In the genomic region with DNA sequence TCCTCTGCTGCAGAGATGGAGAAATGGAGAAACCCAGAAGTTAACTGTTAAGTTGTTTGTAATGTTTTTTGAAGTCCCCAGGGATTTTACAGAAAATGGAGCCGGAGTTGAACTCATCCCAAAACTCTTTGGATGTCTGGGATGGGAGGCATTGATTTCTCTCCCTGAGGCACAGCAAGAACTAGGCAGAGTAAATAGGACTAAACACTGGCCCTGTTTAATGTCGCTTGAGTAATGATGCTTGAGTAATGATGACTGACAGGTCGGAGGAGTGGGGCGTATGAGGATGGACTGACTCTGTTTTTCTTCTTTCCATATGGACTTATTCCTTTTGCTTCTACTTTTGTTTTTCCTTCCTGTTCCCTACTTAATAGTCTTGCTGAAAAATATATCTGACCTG, we compare ENCODE assay signal across 19 cellular contexts.
"Had no signal": no experiment of that assay in that cellular context is flagged by ENCODE, and none has a peak within 500 bp of the region (broad histone marks: within the 10 kb centered on the region; RNA-seq: fewer than 3 reads in every experiment).

No MANE protein-coding gene starts in this region.

- ATAC-seq: activated CD8-positive, alpha-beta T cell treated with anti-CD3 and anti-CD28 coated beads, Interleukin-2, amount 10 ng/mL, durations not matched to agents 7 days and 5 days; effector memory CD8-positive, alpha-beta T cell; gastroesophageal sphincter; left cardiac atrium; pancreas; WTC11 had no signal

- DNase-seq: activated CD4-positive, alpha-beta T cell treated with anti-CD3 and anti-CD28 coated beads for 4 hours; activated CD8-positive, alpha-beta memory T cell treated with anti-CD3 and anti-CD28 coated beads, Interleukin-2, amount 50 U/mL, for 48 hours; activated naive CD4-positive, alpha-beta T cell; activated naive CD8-positive, alpha-beta T cell treated with anti-CD3 and anti-CD28 coated beads, Interleukin-2, amount 10 ng/mL, durations not matched to agents 7 days and 5 days; effector memory CD8-positive, alpha-beta T cell; heart right ventricle; left cardiac atrium; midbrain; pancreas; small intestine; stimulated activated CD4-positive, alpha-beta T cell treated with anti-CD3 and anti-CD28 coated beads, Interleukin-4, amount 100 ng/mL, for 24 hours; stimulated activated naive CD4-positive, alpha-beta T cell; tibial artery had no signal

- H3K27me3 ChIP-seq: gastroesophageal sphincter, heart right ventricle, pancreas, tibial artery, vagina had no signal

- H3K27ac ChIP-seq: epithelial cell of prostate, gastroesophageal sphincter, pancreas, tibial artery, vagina had no signal

- FAIRE-seq: pancreas, small intestine, TTC549 had no signal

- H3K36me3 ChIP-seq: gastroesophageal sphincter, heart right ventricle, pancreas, tibial artery, vagina had no signal

- H3K4me3 ChIP-seq: gastroesophageal sphincter, heart right ventricle, pancreas, tibial artery, vagina had no signal

- H3K4me1 ChIP-seq: pancreas had no signal

- H3K9me3 ChIP-seq: gastroesophageal sphincter, heart right ventricle, pancreas, tibial artery, vagina had no signal
